ENCODE assay signal across 33 cellular contexts in the genomic region with DNA sequence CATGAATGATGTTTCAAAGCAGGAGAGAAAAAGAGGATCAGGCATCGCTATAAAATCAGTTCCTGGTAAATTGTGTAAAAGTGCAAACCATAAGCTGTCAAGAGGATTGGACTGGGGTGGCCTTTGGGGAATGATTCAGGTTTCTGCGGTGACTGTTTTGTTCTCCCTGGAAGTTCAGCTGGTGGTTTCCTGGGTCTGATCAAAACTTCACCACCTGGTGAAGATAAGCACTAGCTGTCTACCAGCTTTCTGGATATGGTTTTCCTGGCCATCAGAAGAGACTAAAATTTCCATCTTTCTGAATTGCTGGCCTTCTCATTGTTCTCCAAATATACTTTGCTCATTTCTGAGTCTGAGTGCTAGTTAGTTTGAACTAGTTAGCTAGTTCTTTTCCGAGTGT. TPM values are rescaled to one million over a fixed set of nuclear protein-coding genes. Genes with fewer than 3 reads are reported as not detected.
"Had no signal": no experiment of that assay in that cellular context is flagged by ENCODE, and none has a peak within 500 bp of the region (broad histone marks: within the 10 kb centered on the region; RNA-seq: fewer than 3 reads in every experiment).

No MANE protein-coding gene starts in this region.

- H3K27ac ChIP-seq: left lung, lower lobe of right lung, neural progenitor cell, neutrophil, ovary, right atrium auricular region, skin epidermis, stomach, testis, thyroid gland, transverse colon, upper lobe of left lung had no signal

- H3K4me3 ChIP-seq: left lung, lower lobe of right lung, neural progenitor cell, ovary, right atrium auricular region, skin epidermis, stomach, testis, thyroid gland, transverse colon, upper lobe of left lung had no signal

- H3K4me3 Mint-ChIP-seq: naive thymus-derived CD8-positive, alpha-beta T cell; nephron progenitor cell; neural progenitor cell; stimulated activated naive B cell treated with anti-CD40 and anti-IgM and Interleukin-4, amounts not matched to agents 10 μg/mL and 1 μg/mL and 100 μg/mL, for 72 hours had no signal

- H3K27me3 ChIP-seq: left lung, neural progenitor cell, neutrophil, ovary, right atrium auricular region, stomach, testis, thyroid gland, transverse colon, upper lobe of left lung had no signal

- H2AFZ ChIP-seq: neural progenitor cell had no signal

- H3K4me1 Mint-ChIP-seq: naive thymus-derived CD8-positive, alpha-beta T cell; stimulated activated naive B cell treated with anti-CD40 and anti-IgM and Interleukin-4, amounts not matched to agents 10 μg/mL and 1 μg/mL and 100 μg/mL, for 72 hours had no signal

- H3K9me3 ChIP-seq: lower lobe of right lung, neutrophil, ovary, right atrium auricular region, testis, thyroid gland, transverse colon, upper lobe of left lung had no signal

- H3K36me3 ChIP-seq: left lung, lower lobe of right lung, neural progenitor cell, neutrophil, ovary, right atrium auricular region, stomach, thyroid gland, transverse colon had no signal

- H3K27ac Mint-ChIP-seq: neural progenitor cell; progenitor cell of endocrine pancreas; stimulated activated naive B cell treated with anti-CD40 and anti-IgM and Interleukin-4, amounts not matched to agents 10 μg/mL and 1 μg/mL and 100 μg/mL, for 72 hours had no signal

- H3K4me1 ChIP-seq: left lung, lower lobe of right lung, right atrium auricular region, stomach, testis, thyroid gland, transverse colon, upper lobe of left lung had no signal

- H3K9ac ChIP-seq: neural progenitor cell had no signal

- H3K4me2 ChIP-seq: neural progenitor cell had no signal

- H3K27me3 Mint-ChIP-seq: naive thymus-derived CD8-positive, alpha-beta T cell; progenitor cell of endocrine pancreas had no signal

- ATAC-seq: left cardiac atrium; left lung; lower lobe of right lung; naive thymus-derived CD8-positive, alpha-beta T cell; sciatic nerve; stimulated activated naive B cell treated with anti-CD40 and anti-IgM and Interleukin-4, amounts not matched to agents 10 μg/mL and 1 μg/mL and 100 μg/mL, for 72 hours; stimulated activated naive CD8-positive, alpha-beta T cell treated with anti-CD3 and anti-CD28 coated beads, Interleukin-15, Interleukin-2, amounts not matched to agents 100 U/mL and 50 U/mL, for 24 hours had no signal

- DNase-seq: head of caudate nucleus; hippocampal formation; kidney glomerular epithelial cell; left cardiac atrium; left lung; lower lobe of right lung; naive thymus-derived CD8-positive, alpha-beta T cell; nephron progenitor cell; occipital lobe; ovary; stimulated activated CD4-positive, alpha-beta T cell treated with anti-CD3 and anti-CD28 coated beads, Interleukin-12 subunit alpha, Interleukin-12 subunit beta, amount 100 ng/mL, for 4 hours; stimulated activated CD4-positive, alpha-beta T cell treated with anti-CD3 and anti-CD28 coated beads, Interleukin-15, amount 100 ng/mL, for 24 hours; stimulated activated CD4-positive, alpha-beta T cell treated with anti-CD3 and anti-CD28 coated beads, Interleukin-2, amount 100 ng/mL, for 24 hours; stimulated activated CD4-positive, alpha-beta T cell treated with anti-CD3 and anti-CD28 coated beads, Interleukin-4, amount 100 ng/mL, for 1 hour; stimulated activated naive B cell treated with anti-CD40 and anti-IgM and Interleukin-4, amounts not matched to agents 10 μg/mL and 1 μg/mL and 100 μg/mL, for 72 hours; stimulated activated naive CD8-positive, alpha-beta T cell treated with anti-CD3 and anti-CD28 coated beads, Interleukin-15, Interleukin-2, amounts not matched to agents 100 U/mL and 50 U/mL, for 24 hours; stomach; testis; thyroid gland; transverse colon; upper lobe of left lung had no signal

- FAIRE-seq: keratinocyte had no signal

RNA-seq across cellular contexts. Expression of gene NANOGP8, which starts 2.7 kb away (rescaled TPM):
- total RNA-seq: left cardiac atrium; mesenteric fat pad; naive thymus-derived CD8-positive, alpha-beta T cell; occipital lobe; pulmonary artery endothelial cell; renal cortical epithelial cell; stomach had no signal
- polyA plus RNA-seq: keratinocyte, liver, stomach, urinary bladder had no signal
